ENCODE assay signal across 9 cellular contexts in genomic region chr6:108805611-108806181, GRCh38. TPM values are rescaled to one million over a fixed set of nuclear protein-coding genes. Genes with fewer than 3 reads are reported as not detected.
DNase-seq lines count a peak whose midpoint lies in the region; ATAC-seq and TF ChIP-seq lines count a peak whose summit lies in the region.
"Had no signal": no experiment of that assay in that cellular context is flagged by ENCODE, and none has a peak within 500 bp of the region (broad histone marks: within the 10 kb centered on the region; RNA-seq: fewer than 3 reads in every experiment).

No MANE protein-coding gene starts in this region.

- no peak overlapping the region for H3K27ac ChIP-seq in right lobe of liver
- no peak overlapping the region for H3K27ac ChIP-seq in testis
- H3K27ac ChIP-seq: VCaP had no signal

- intact Hi-C loops in right lobe of liver (cut with DNase I) (no loop called here), testis (cut with DNase I; ENCODE audit: low total_unique reads) (no loop called here)

- no peak for TF ChIP-seq CTCF in right lobe of liver (IDR thresholded peaks at IDR 0.05)
- TF ChIP-seq CTCF in testis (IDR thresholded peaks at IDR 0.05): no peak

- CTCF ChIA-PET in HEK293T (lab: Yijun Ruan, JAX): interaction anchor here (0.7 to 0.9 kb wide), 2 partner anchors 8 to 31 kb away, joined by 4 to 6 read pairs; no protein-coding TSS in a partner anchor

- ATAC-seq in GM18907 (IDR thresholded peaks at IDR 0.05; ENCODE audit: unreplicated experiment) (peak; percentile 65), GM21825 (IDR thresholded peaks at IDR 0.05; ENCODE audit: unreplicated experiment) (peak; percentile 76), right lobe of liver (peak; percentile 31 to 55 (median 48)), GM18498 (IDR thresholded peaks at IDR 0.05; ENCODE audit: unreplicated experiment) (no peak)

- H3K4me1 ChIP-seq in right lobe of liver (no peaks in the 10 kb centered on the region), testis (peaks cover 4% of the 10 kb centered on the region)

- no peaks in the 10 kb centered on the region for H3K9me3 ChIP-seq in right lobe of liver
- no peaks in the 10 kb centered on the region for H3K9me3 ChIP-seq in testis

- H3K27me3 ChIP-seq in right lobe of liver (no peaks in the 10 kb centered on the region), testis (no peaks in the 10 kb centered on the region)

- WGBS in right lobe of liver (ENCODE audit: insufficient coverage, low coverage, low lambda C conversion rate, missing lambda C conversion rate): 35% methylated on average over 4 of the region's 6 CpGs
- WGBS in testis, 2 donors: 30 to 39% methylated on average over 6 of the region's 6 CpGs

- H3K4me3 ChIP-seq in right lobe of liver (no peak overlapping the region), testis (no peak overlapping the region)

- POLR2A ChIA-PET in HEK293T (lab: Yijun Ruan, JAX): no interaction called here

- TF ChIP-seq POLR2A in right lobe of liver (IDR thresholded peaks at IDR 0.05) (no peak), testis (IDR thresholded peaks at IDR 0.05) (no peak)

- H3K36me3 ChIP-seq in right lobe of liver: no peaks in the 10 kb centered on the region
- no peaks in the 10 kb centered on the region for H3K36me3 ChIP-seq in testis (ENCODE audit: low read depth, missing control alignments)

- DNase-seq in Kasumi-1 (lab: John Stamatoyannopoulos, UW): peak; percentile 11 to 22
- no peak for DNase-seq in right lobe of liver
- no peak for DNase-seq in inferior parietal cortex (ENCODE audit: extremely low spot score)
- DNase-seq in HEK293T (ENCODE audit: extremely low spot score): no peak
- no peak for DNase-seq in testis

TF ChIP-seq in HEK293T, 16 proteins besides CTCF, POLR2A, EP300 and RAD21:
- TF ChIP-seq ARNT (IDR thresholded peaks at IDR 0.05) (no peak), HDGF (IDR thresholded peaks at IDR 0.05; ENCODE audit: borderline replicate concordance) (no peak), SP1 (IDR thresholded peaks at IDR 0.05) (no peak), NFRKB (IDR thresholded peaks at IDR 0.05) (no peak), TARDBP (IDR thresholded peaks at IDR 0.05) (no peak), BHLHE40 (IDR thresholded peaks at IDR 0.05; ENCODE audit: borderline replicate concordance) (no peak), FOXM1 (IDR thresholded peaks at IDR 0.05; ENCODE audit: borderline replicate concordance) (no peak), LEF1 (IDR thresholded peaks at IDR 0.05; ENCODE audit: borderline replicate concordance) (no peak), L3MBTL2 (conservative IDR thresholded peaks at IDR 0.05) (no peak), FOXA1 (IDR thresholded peaks at IDR 0.05) (no peak), ZNF384 (IDR thresholded peaks at IDR 0.05) (no peak), PKNOX1 (IDR thresholded peaks at IDR 0.05) (no peak), FOXK2 (IDR thresholded peaks at IDR 0.05) (no peak), ELF4 (IDR thresholded peaks at IDR 0.05) (no peak), CTBP1 (IDR thresholded peaks at IDR 0.05; ENCODE audit: borderline replicate concordance) (no peak), SUZ12 (IDR thresholded peaks at IDR 0.05) (no peak)

RNA-seq across cellular contexts. Expression of gene ARMC2, which starts 42.5 kb away (rescaled TPM):
- 1 to 10 TPM in 3 of 6 experiments, under 1 TPM in 3; 0.86 to 1.9 (median 1.0) TPM for total RNA-seq in right lobe of liver
- total RNA-seq in testis: 10 to 100 TPM; 24.0 to 51.4 TPM
- polyA plus RNA-seq in testis (ENCODE audit: insufficient read depth, low read depth, low replicate concordance): 78.6 TPM

Comparison
In these comparisons a context has a peak if more than half of its experiments do, and no peak if none do; other contexts are left out.
1. DNase-seq: peak in Kasumi-1 (2 of 2); none in right lobe of liver (0 of 3), inferior parietal cortex (single experiment), HEK293T (single experiment) and testis (single experiment).
2. RNA of gene ARMC2, which starts 42.5 kb away (total RNA-seq): 24.0 to 51.4 TPM in testis; 0.86 to 1.9 TPM in right lobe of liver; every median in the first group is over 4 times any median in the second.